ENCODE assay signal across 2 cellular contexts in the genomic region with DNA sequence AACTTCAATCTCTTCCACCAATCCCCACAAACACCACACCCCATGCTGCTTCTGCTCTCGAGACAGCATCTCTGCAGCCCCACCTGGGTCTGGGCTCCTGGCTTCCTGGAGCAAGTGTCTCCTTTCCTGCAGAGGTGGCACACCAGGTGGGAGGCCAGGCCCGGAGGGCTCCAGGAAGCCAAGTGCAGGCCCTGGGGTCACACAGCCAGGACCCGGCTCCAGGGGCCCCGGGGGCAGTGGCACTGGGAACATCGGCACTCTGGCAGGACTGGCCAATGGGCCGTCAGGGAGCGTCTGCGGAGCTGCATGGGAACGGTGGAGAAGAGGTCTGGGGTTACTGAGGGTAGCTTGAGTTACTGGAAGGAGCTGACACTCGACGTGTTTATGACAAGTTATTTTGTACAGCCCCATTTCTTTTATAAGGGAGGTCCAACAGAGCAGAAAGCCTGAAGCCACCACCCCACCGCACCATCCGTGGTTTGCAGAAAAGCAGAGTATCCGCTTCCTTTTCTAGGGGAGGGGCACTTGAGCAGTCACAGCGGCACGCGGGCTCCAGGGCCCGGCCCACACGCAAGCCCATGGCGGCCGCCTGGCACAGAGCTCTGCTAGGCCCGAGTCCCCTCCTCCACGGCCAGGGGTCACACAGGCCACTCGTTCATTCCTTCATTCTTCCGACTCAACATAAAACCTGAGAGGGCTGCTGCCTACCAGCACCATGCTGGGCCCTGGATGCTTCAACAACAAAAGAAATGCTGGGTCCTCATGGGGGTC.
TF ChIP-seq lines count a peak whose summit lies in the region.

No MANE protein-coding gene starts in this region.

TF ChIP-seq in GM12878, 131 proteins besides CTCF, POLR2A, EP300 and RAD21:
- TF ChIP-seq, protein P1, sequence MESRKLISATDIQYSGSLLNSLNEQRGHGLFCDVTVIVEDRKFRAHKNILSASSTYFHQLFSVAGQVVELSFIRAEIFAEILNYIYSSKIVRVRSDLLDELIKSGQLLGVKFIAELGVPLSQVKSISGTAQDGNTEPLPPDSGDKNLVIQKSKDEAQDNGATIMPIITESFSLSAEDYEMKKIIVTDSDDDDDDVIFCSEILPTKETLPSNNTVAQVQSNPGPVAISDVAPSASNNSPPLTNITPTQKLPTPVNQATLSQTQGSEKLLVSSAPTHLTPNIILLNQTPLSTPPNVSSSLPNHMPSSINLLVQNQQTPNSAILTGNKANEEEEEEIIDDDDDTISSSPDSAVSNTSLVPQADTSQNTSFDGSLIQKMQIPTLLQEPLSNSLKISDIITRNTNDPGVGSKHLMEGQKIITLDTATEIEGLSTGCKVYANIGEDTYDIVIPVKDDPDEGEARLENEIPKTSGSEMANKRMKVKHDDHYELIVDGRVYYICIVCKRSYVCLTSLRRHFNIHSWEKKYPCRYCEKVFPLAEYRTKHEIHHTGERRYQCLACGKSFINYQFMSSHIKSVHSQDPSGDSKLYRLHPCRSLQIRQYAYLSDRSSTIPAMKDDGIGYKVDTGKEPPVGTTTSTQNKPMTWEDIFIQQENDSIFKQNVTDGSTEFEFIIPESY (IDR thresholded peaks at IDR 0.05) = no peak
- no peak for TF ChIP-seq CHD4 (IDR thresholded peaks at IDR 0.05)
- TF ChIP-seq ATF7 (IDR thresholded peaks at IDR 0.05; ENCODE audit: low read depth) = no peak
- TF ChIP-seq, protein P2, sequence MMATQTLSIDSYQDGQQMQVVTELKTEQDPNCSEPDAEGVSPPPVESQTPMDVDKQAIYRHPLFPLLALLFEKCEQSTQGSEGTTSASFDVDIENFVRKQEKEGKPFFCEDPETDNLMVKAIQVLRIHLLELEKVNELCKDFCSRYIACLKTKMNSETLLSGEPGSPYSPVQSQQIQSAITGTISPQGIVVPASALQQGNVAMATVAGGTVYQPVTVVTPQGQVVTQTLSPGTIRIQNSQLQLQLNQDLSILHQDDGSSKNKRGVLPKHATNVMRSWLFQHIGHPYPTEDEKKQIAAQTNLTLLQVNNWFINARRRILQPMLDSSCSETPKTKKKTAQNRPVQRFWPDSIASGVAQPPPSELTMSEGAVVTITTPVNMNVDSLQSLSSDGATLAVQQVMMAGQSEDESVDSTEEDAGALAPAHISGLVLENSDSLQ (IDR thresholded peaks at IDR 0.05) = no peak
- TF ChIP-seq FOXM1 (IDR thresholded peaks at IDR 0.05; ENCODE audit: low read depth, low read length) = no peak
- no peak for TF ChIP-seq MYB (IDR thresholded peaks at IDR 0.05; ENCODE audit: borderline replicate concordance, low read depth, low read length)
- TF ChIP-seq SP1 (IDR thresholded peaks at IDR 0.05; ENCODE audit: low read depth, low read length) = no peak
- no peak for TF ChIP-seq MTA3 (IDR thresholded peaks at IDR 0.05; ENCODE audit: borderline replicate concordance, low read length)
- TF ChIP-seq BMI1 (IDR thresholded peaks at IDR 0.05; ENCODE audit: borderline replicate concordance) = no peak
- TF ChIP-seq ZNF622 (IDR thresholded peaks at IDR 0.05) = no peak
- TF ChIP-seq POU2F2 (IDR thresholded peaks at IDR 0.05; ENCODE audit: borderline replicate concordance, low read depth, low read length) = no peak
- no peak for TF ChIP-seq RUNX3 (IDR thresholded peaks at IDR 0.05; ENCODE audit: low read length)
- TF ChIP-seq MXI1 (IDR thresholded peaks at IDR 0.05; ENCODE audit: low read depth, low read length) = no peak

TF ChIP-seq in SK-N-SH, 30 proteins besides CTCF, POLR2A, EP300 and RAD21:
- TF ChIP-seq GATA2 (CRISPR knock-in tag; IDR thresholded peaks at IDR 0.05) (no peak), NFIC (IDR thresholded peaks at IDR 0.05; ENCODE audit: borderline replicate concordance) (no peak), REST (IDR thresholded peaks at IDR 0.05; ENCODE audit: low read depth, low read length) (no peak), USF1 (IDR thresholded peaks at IDR 0.05; ENCODE audit: borderline replicate concordance, low read depth) (no peak), IRF3 (IDR thresholded peaks at IDR 0.05; ENCODE audit: low read depth, low read length) (no peak), FOSL2 (IDR thresholded peaks at IDR 0.05; ENCODE audit: borderline replicate concordance, low read depth) (no peak)
- TF ChIP-seq, protein P1 (IDR thresholded peaks at IDR 0.05; ENCODE audit: borderline replicate concordance, low read depth) = no peak
